Comparison of ENCODE assay signal across 23 cellular contexts in the genomic region with DNA sequence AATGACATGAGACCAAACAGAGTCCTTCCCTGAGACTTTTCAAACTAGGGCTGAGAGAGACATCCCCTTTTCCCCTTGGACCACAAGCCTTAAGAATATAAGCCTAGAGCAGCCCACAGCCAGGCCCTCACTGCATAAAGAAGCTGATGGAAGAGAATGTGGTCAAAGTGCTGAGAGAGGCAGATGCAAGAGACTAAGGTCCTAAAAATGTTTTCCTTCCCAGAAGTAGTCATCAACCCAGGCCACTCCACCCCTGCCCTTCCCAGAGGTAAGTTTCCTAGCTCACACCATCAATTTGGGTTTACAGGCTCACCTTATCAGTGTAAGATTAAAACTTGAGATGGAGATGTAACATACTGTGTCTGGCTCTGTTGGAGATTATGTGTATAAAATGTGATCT. TPM values are rescaled to one million over a fixed set of nuclear protein-coding genes. Genes with fewer than 3 reads are reported as not detected.
A peak's percentile ranks its signal among the peaks of the same experiment; 100 is the strongest.
DNase-seq lines count a peak whose midpoint lies in the region; ATAC-seq, FAIRE-seq and TF ChIP-seq lines count a peak whose summit lies in the region.
"Had no signal": no experiment of that assay in that cellular context is flagged by ENCODE, and none has a peak within 500 bp of the region (broad histone marks: within the 10 kb centered on the region; RNA-seq: fewer than 3 reads in every experiment).

No MANE protein-coding gene starts in this region.

- no peaks in the 10 kb centered on the region for H3K27me3 ChIP-seq in astrocyte (ENCODE audit: insufficient read depth, low read length)
- no peaks in the 10 kb centered on the region for H3K27me3 ChIP-seq in mesendoderm (ENCODE audit: insufficient read depth, low read length, poor library complexity)
- H3K27me3 ChIP-seq in esophagus squamous epithelium: no peaks in the 10 kb centered on the region
- H3K27me3 ChIP-seq: BLaER1, upper lobe of left lung had no signal

- H4K5ac ChIP-seq in mesendoderm (ENCODE audit: low read length): no peak overlapping the region

- H3K79me2 ChIP-seq in astrocyte (ENCODE audit: insufficient read depth, low read length): peaks cover 95% of the 10 kb centered on the region
- peaks cover 57% of the 10 kb centered on the region for H3K79me2 ChIP-seq in mesendoderm (ENCODE audit: control insufficient read depth, insufficient read depth, low read length)

- CTCF ChIA-PET in A549 (lab: Yijun Ruan, JAX): interaction anchor here (1.0 to 11.5 kb wide), 2 partner anchors 58 to 192 kb away, joined by 3 to 236 read pairs; a partner anchor contains a TSS

- TF ChIP-seq POLR2A in A549 (IDR thresholded peaks at IDR 0.05; ENCODE audit: low read length): no peak
- no peak for TF ChIP-seq POLR2A in esophagus squamous epithelium (IDR thresholded peaks at IDR 0.05)

- H3K4me1 ChIP-seq in A549 (peaks cover 100% of the 10 kb centered on the region), astrocyte (ENCODE audit: insufficient read depth, low read length) (peaks cover 53% of the 10 kb centered on the region), mesendoderm (ENCODE audit: control insufficient read depth, low read depth, low read length) (peaks cover 41% of the 10 kb centered on the region), esophagus squamous epithelium (peaks cover 0 to 20% (median 0%) of the 10 kb centered on the region in 3 donors)
- H3K4me1 ChIP-seq: HAP-1 had no signal

- no peak overlapping the region for H2BK15ac ChIP-seq in mesendoderm (replicated peaks; ENCODE audit: low read depth)

- peak overlapping the region; percentile 50 to 52; a peak in 3 of 6 replicates for H3K27ac ChIP-seq in A549
- H3K27ac ChIP-seq in astrocyte (ENCODE audit: low read depth, low read length): peak overlapping the region; percentile 86
- H3K27ac ChIP-seq in mesendoderm (ENCODE audit: low read depth, low read length): peak overlapping the region; percentile 20
- H3K27ac ChIP-seq in esophagus squamous epithelium: no peak overlapping the region
- H3K27ac ChIP-seq: BLaER1 had no signal

- H3K9me3 ChIP-seq in A549 (no peaks in the 10 kb centered on the region), astrocyte (ENCODE audit: insufficient read depth, low read depth, low read length) (no peaks in the 10 kb centered on the region), esophagus squamous epithelium (no peaks in the 10 kb centered on the region)
- H3K9me3 ChIP-seq: BLaER1, HAP-1, upper lobe of left lung had no signal

- H2AFZ ChIP-seq in astrocyte (ENCODE audit: low read depth, low read length): no peak overlapping the region

- H4K20me1 ChIP-seq in astrocyte (ENCODE audit: insufficient read depth, low read length): peaks cover 56% of the 10 kb centered on the region

- H4K8ac ChIP-seq in mesendoderm (ENCODE audit: low read depth, low read length): no peak overlapping the region

- ATAC-seq in A549: no peak
- no peak for ATAC-seq in GM21737 (IDR thresholded peaks at IDR 0.05; ENCODE audit: unreplicated experiment)
- ATAC-seq: activated T-cell treated with anti-CD3 and anti-CD28 coated beads, Interleukin-2, amount 50 U/mL, for 4 hours; effector memory CD8-positive, alpha-beta T cell; K562; T-cell had no signal

- peak overlapping the region; percentile 45 for H3K9ac ChIP-seq in astrocyte (ENCODE audit: low read length)
- no peak overlapping the region for H3K9ac ChIP-seq in mesendoderm (ENCODE audit: low read length)
- H3K9ac ChIP-seq: BLaER1 had no signal

- H3K4ac ChIP-seq in mesendoderm (ENCODE audit: low read depth, low read length): peak overlapping the region; percentile 73

- POLR2A ChIA-PET in A549 (lab: Yijun Ruan, JAX): no interaction called here

- TF ChIP-seq EP300 in A549 (IDR thresholded peaks at IDR 0.05): no peak

- peaks cover 18% of the 10 kb centered on the region for H3K36me3 Mint-ChIP-seq in astrocyte (ENCODE audit: low read depth, unreplicated experiment)
- H3K36me3 Mint-ChIP-seq: T-cell had no signal

- H3K4me3 ChIP-seq in A549: no peak overlapping the region
- H3K4me3 ChIP-seq in astrocyte (ENCODE audit: insufficient read depth, low read depth, low read length): no peak overlapping the region
- no peak overlapping the region for H3K4me3 ChIP-seq in mesendoderm (ENCODE audit: low read length)
- no peak overlapping the region for H3K4me3 ChIP-seq in esophagus squamous epithelium
- H3K4me3 ChIP-seq: BLaER1, HAP-1, K562, upper lobe of left lung had no signal

- H3K56ac ChIP-seq in mesendoderm (ENCODE audit: low read length): peak overlapping the region; percentile 12

- H3K4me1 Mint-ChIP-seq in astrocyte (ENCODE audit: low read depth, unreplicated experiment): peaks cover 60% of the 10 kb centered on the region
- H3K4me1 Mint-ChIP-seq: T-cell had no signal

- no peaks in the 10 kb centered on the region for H3K9me3 Mint-ChIP-seq in astrocyte (ENCODE audit: unreplicated experiment)
- H3K9me3 Mint-ChIP-seq: activated T-cell treated with anti-CD3 and anti-CD28 coated beads, Interleukin-2, amount 50 U/mL, for 4 hours; effector memory CD8-positive, alpha-beta T cell; neural crest cell; T-cell had no signal

- DNase-seq in A549 (ENCODE audit: low read depth in 1 of 2, low spot score in 1 of 2): no peak
- DNase-seq in HCEC 1CT: peak; percentile 41
- DNase-seq in astrocyte (ENCODE audit: low read depth): no peak
- no peak for DNase-seq in mesendoderm
- DNase-seq in cortex of kidney (lab: John Stamatoyannopoulos, UW): no peak
- DNase-seq in esophagus squamous epithelium (lab: John Stamatoyannopoulos, UW): no peak
- no peak for DNase-seq in T1000 (lab: John Stamatoyannopoulos, UW)
- DNase-seq: ACHN; activated CD4-positive, alpha-beta T cell treated with anti-CD3 and anti-CD28 coated beads for 4 hours; activated T-cell treated with anti-CD3 and anti-CD28 coated beads, Interleukin-2, amount 50 U/mL, for 4 hours; effector memory CD8-positive, alpha-beta T cell; NCI-H1436 treated with DMSO at 0.1 percent for 48 hours; OCI-M1; posterior cingulate gyrus; SHP77; T-cell; upper lobe of left lung had no signal

- peak overlapping the region; percentile 7 for H3K4me2 ChIP-seq in A549
- H3K4me2 ChIP-seq in astrocyte (ENCODE audit: low read length): peak overlapping the region; percentile 51
- no peak overlapping the region for H3K4me2 ChIP-seq in mesendoderm (ENCODE audit: low read length)
- H3K4me2 ChIP-seq: BLaER1 had no signal

- H3K23ac ChIP-seq in mesendoderm (ENCODE audit: low read length): no peak overlapping the region

- H3K27ac Mint-ChIP-seq in astrocyte (ENCODE audit: unreplicated experiment): peak overlapping the region; percentile 83
- H3K27ac Mint-ChIP-seq: effector memory CD8-positive, alpha-beta T cell; T-cell had no signal

- FAIRE-seq in A549 (lab: Jason Lieb, UNC) (no peak), astrocyte (lab: Jason Lieb, UNC) (no peak)
- FAIRE-seq: colon, K562 had no signal

- H2BK120ac ChIP-seq in mesendoderm (ENCODE audit: low read depth, low read length): no peak overlapping the region

- TF ChIP-seq RAD21 in A549 (conservative IDR thresholded peaks at IDR 0.05 in 1 of 2, IDR thresholded peaks at IDR 0.05 in 1 of 2): no peak

- peaks cover 41% of the 10 kb centered on the region for H3K79me1 ChIP-seq in mesendoderm (ENCODE audit: low read length)

- intact Hi-C loops in esophagus squamous epithelium (cut with DNase I): loop anchor here (5.0 kb wide), 1 partner anchor 186 kb away; no protein-coding TSS in a partner anchor

- peak overlapping the region; percentile 64 for H2BK5ac ChIP-seq in mesendoderm (ENCODE audit: low read length)

- no peak overlapping the region for H2AK5ac ChIP-seq in mesendoderm (ENCODE audit: low read length)

- TF ChIP-seq CTCF in A549 (IDR thresholded peaks at IDR 0.05) (no peak), astrocyte (IDR thresholded peaks at IDR 0.05; ENCODE audit: insufficient read depth, low read depth, low read length) (no peak), esophagus squamous epithelium (IDR thresholded peaks at IDR 0.05) (no peak)

- peak overlapping the region; percentile 30 for H3K4me3 Mint-ChIP-seq in astrocyte (ENCODE audit: unreplicated experiment)
- H3K4me3 Mint-ChIP-seq: activated T-cell treated with anti-CD3 and anti-CD28 coated beads, Interleukin-2, amount 50 U/mL, for 4 hours; effector memory CD8-positive, alpha-beta T cell; neural crest cell; T-cell had no signal

- H3K27me3 Mint-ChIP-seq in astrocyte (ENCODE audit: low read depth, unreplicated experiment): no peaks in the 10 kb centered on the region
- H3K27me3 Mint-ChIP-seq: T-cell had no signal

- no peaks in the 10 kb centered on the region for H3K36me3 ChIP-seq in astrocyte (ENCODE audit: insufficient read depth, low read length)
- H3K36me3 ChIP-seq in mesendoderm (ENCODE audit: control insufficient read depth, insufficient read depth, low read length): no peaks in the 10 kb centered on the region
- no peaks in the 10 kb centered on the region for H3K36me3 ChIP-seq in esophagus squamous epithelium
- H3K36me3 ChIP-seq: HAP-1, upper lobe of left lung had no signal

- peak overlapping the region; percentile 72 for H3K18ac ChIP-seq in mesendoderm (ENCODE audit: low read length)

TF ChIP-seq in A549, 52 proteins besides CTCF, POLR2A, EP300 and RAD21 (continues in another document):
- TF ChIP-seq, protein P1, sequence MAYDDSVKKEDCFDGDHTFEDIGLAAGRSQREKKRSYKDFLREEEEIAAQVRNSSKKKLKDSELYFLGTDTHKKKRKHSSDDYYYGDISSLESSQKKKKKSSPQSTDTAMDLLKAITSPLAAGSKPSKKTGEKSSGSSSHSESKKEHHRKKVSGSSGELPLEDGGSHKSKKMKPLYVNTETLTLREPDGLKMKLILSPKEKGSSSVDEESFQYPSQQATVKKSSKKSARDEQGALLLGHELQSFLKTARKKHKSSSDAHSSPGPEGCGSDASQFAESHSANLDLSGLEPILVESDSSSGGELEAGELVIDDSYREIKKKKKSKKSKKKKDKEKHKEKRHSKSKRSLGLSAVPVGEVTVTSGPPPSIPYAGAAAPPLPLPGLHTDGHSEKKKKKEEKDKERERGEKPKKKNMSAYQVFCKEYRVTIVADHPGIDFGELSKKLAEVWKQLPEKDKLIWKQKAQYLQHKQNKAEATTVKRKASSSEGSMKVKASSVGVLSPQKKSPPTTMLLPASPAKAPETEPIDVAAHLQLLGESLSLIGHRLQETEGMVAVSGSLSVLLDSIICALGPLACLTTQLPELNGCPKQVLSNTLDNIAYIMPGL (CRISPR knock-in tag; IDR thresholded peaks at IDR 0.05; ENCODE audit: borderline replicate concordance): no peak
- TF ChIP-seq KDM5A (IDR thresholded peaks at IDR 0.05) (no peak), JUN (IDR thresholded peaks at IDR 0.05) (no peak), NPAS2 (CRISPR knock-in tag; IDR thresholded peaks at IDR 0.05; ENCODE audit: borderline replicate concordance) (no peak), NR3C1 (IDR thresholded peaks at IDR 0.05) (no peak)

RNA-seq across cellular contexts. Expression of a gene that starts 58.2 kb away (rescaled TPM):
- 31.6 and 32.1 TPM in 2 replicates for polyA plus RNA-seq in A549 (2011; rRNA removed)
- polyA plus RNA-seq in A549 (2012; cell fraction: cytosol; rRNA removed): 28.6 and 37.0 TPM in 2 replicates
- 40.5 and 50.4 TPM in 2 replicates for polyA plus RNA-seq in A549 (2012; cell fraction: nucleus; rRNA removed)
- 29.8 to 35.8 TPM (median 33.4 TPM) in 3 replicates for polyA plus RNA-seq in A549 (2017; fragmentation: RNase III; extraction: RNeasy Plus Mini Kit Qiagen cat#74134 plus additional on column Dnase treatment)
- polyA minus RNA-seq in A549 (2011; rRNA and poly(A)+ RNA removed): 27.5 and 30.0 TPM in 2 replicates
- total RNA-seq in astrocyte: 30.0 and 31.1 TPM in 2 replicates
- 23.5 TPM for polyA plus RNA-seq in mesendoderm (2013, experiment 1 of 2)
- 23.0 TPM for polyA plus RNA-seq in mesendoderm (2013, experiment 2 of 2)
- total RNA-seq in esophagus squamous epithelium: 10 to 100 TPM in 1 of 4 donors, 1 to 10 TPM in 3; 6.9 to 17.5 (median 9.4) TPM

Comparison
In these comparisons a context has a peak if more than half of its experiments do, and no peak if none do; other contexts are left out.
1. H3K27ac ChIP-seq: peak in A549 (2 of 2), astrocyte (single experiment) and mesendoderm (single experiment); none in esophagus squamous epithelium (0 of 4).